ENCODE assay signal across 15 cellular contexts in genomic region chr11:67691149-67691548, GRCh38. TPM values are rescaled to one million over a fixed set of nuclear protein-coding genes. Genes with fewer than 3 reads are reported as not detected.
DNase-seq lines count a peak whose midpoint lies in the region; ATAC-seq, FAIRE-seq and TF ChIP-seq lines count a peak whose summit lies in the region.
"Had no signal": no experiment of that assay in that cellular context is flagged by ENCODE, and none has a peak within 500 bp of the region (broad histone marks: within the 10 kb centered on the region; RNA-seq: fewer than 3 reads in every experiment).

No MANE protein-coding gene starts in this region.

- no peaks in the 10 kb centered on the region for H3F3A ChIP-seq in SU-DHL-6 (ENCODE audit: insufficient read depth)

- no peak overlapping the region for H3K4me3 Mint-ChIP-seq in T-cell
- H3K4me3 Mint-ChIP-seq in naive thymus-derived CD8-positive, alpha-beta T cell = no peak overlapping the region

- H3K36me3 ChIP-seq in BLaER1 (no peaks in the 10 kb centered on the region), SU-DHL-6 (ENCODE audit: low read length) (no peaks in the 10 kb centered on the region)

- POLR2A ChIA-PET in T-cell (lab: Charles Lee) = interaction anchor here in 1 of 2 donors (0.6 kb wide), 1 partner anchor 238 kb away, joined by 3 read pairs; the partner anchor contains the start of gene GPR152
- POLR2A ChIA-PET in naive thymus-derived CD8-positive, alpha-beta T cell (lab: Charles Lee) = no interaction called here

- no peaks in the 10 kb centered on the region for H3K9me3 Mint-ChIP-seq in T-cell
- no peaks in the 10 kb centered on the region for H3K9me3 Mint-ChIP-seq in naive thymus-derived CD8-positive, alpha-beta T cell

- H3K27me3 ChIP-seq in BLaER1 (no peaks in the 10 kb centered on the region), SU-DHL-6 (ENCODE audit: low read length) (no peaks in the 10 kb centered on the region), foreskin keratinocyte (peaks cover 17% of the 10 kb centered on the region)
- H3K27me3 ChIP-seq: testis had no signal

- H3K79me2 ChIP-seq in SU-DHL-6 (ENCODE audit: insufficient read depth, low read length) = no peaks in the 10 kb centered on the region

- peaks cover 9 to 21% of the 10 kb centered on the region in 2 donors for H3K27me3 Mint-ChIP-seq in T-cell
- peaks cover 0 to 11% (median 6%) of the 10 kb centered on the region in 5 donors for H3K27me3 Mint-ChIP-seq in naive thymus-derived CD8-positive, alpha-beta T cell

- H3K27ac Mint-ChIP-seq in T-cell = no peak overlapping the region
- H3K27ac Mint-ChIP-seq in naive thymus-derived CD8-positive, alpha-beta T cell = no peak overlapping the region

- TF ChIP-seq POLR2A in GM12891 (IDR thresholded peaks at IDR 0.05; ENCODE audit: low read depth, low read length) = no peak

- H3K4me2 ChIP-seq in BLaER1 (peak overlapping the region; percentile 35), SU-DHL-6 (ENCODE audit: low read depth, low read length, poor library complexity, severe bottlenecking) (no peak overlapping the region)

- H3K4me1 Mint-ChIP-seq in T-cell = no peaks in the 10 kb centered on the region
- H3K4me1 Mint-ChIP-seq in naive thymus-derived CD8-positive, alpha-beta T cell = peaks cover 0 to 2% (median 0%) of the 10 kb centered on the region in 4 donors

- H3K36me3 Mint-ChIP-seq in T-cell = no peaks in the 10 kb centered on the region
- H3K36me3 Mint-ChIP-seq in naive thymus-derived CD8-positive, alpha-beta T cell = no peaks in the 10 kb centered on the region

- FAIRE-seq in GM12891 (lab: Jason Lieb, UNC) = peak; percentile 28

- no peak overlapping the region for H3K4me3 ChIP-seq in BLaER1
- H3K4me3 ChIP-seq in SU-DHL-6 (ENCODE audit: insufficient read depth, low read length, poor library complexity, severe bottlenecking) = no peak overlapping the region
- H3K4me3 ChIP-seq: testis had no signal

- no peaks in the 10 kb centered on the region for H3K9me2 ChIP-seq in SU-DHL-6 (replicated peaks; ENCODE audit: insufficient read depth, low read length)

- H3K9ac ChIP-seq in BLaER1 = no peak overlapping the region
- H3K9ac ChIP-seq in SU-DHL-6 (ENCODE audit: low read length) = no peak overlapping the region

- DNase-seq in GM12891 (ENCODE audit: insufficient read length, low spot score) (no peak), foreskin keratinocyte (no peak), T-cell (no peak)
- no peak for DNase-seq in naive thymus-derived CD8-positive, alpha-beta T cell
- no peak for DNase-seq in stimulated activated CD4-positive, alpha-beta T cell treated with anti-CD3 and anti-CD28 coated beads, Interleukin-4, amount 100 ng/mL, for 4 hours
- DNase-seq: activated CD8-positive, alpha-beta memory T cell treated with anti-CD3 and anti-CD28 coated beads for 24 hours; amniotic stem cell; NCI-H187 treated with DMSO at 0.1 percent for 48 hours; occipital lobe; testis had no signal

- no peaks in the 10 kb centered on the region for H4K20me1 ChIP-seq in BLaER1
- H4K20me1 ChIP-seq in SU-DHL-6 (ENCODE audit: low read depth, low read length) = no peaks in the 10 kb centered on the region

- no peak overlapping the region for H2AFZ ChIP-seq in SU-DHL-6 (ENCODE audit: low read depth, low read length, severe bottlenecking)

- TF ChIP-seq CTCF in SU-DHL-6 (IDR thresholded peaks at IDR 0.05; ENCODE audit: insufficient read depth, low read length, poor library complexity, severe bottlenecking) (peak; percentile 52), foreskin keratinocyte (conservative IDR thresholded peaks at IDR 0.05) (peak; percentile 42)

- H3K27ac ChIP-seq in BLaER1 = no peak overlapping the region
- no peak overlapping the region for H3K27ac ChIP-seq in SU-DHL-6 (ENCODE audit: low read depth, low read length)
- no peak overlapping the region for H3K27ac ChIP-seq in foreskin keratinocyte
- H3K27ac ChIP-seq: HL-60, testis had no signal

- H3K9me3 ChIP-seq in BLaER1 = no peaks in the 10 kb centered on the region
- no peaks in the 10 kb centered on the region for H3K9me3 ChIP-seq in SU-DHL-6 (ENCODE audit: insufficient read depth, low read length)
- H3K9me3 ChIP-seq: testis had no signal

- ATAC-seq in foreskin keratinocyte = no peak
- no peak for ATAC-seq in GM18870 (IDR thresholded peaks at IDR 0.05; ENCODE audit: unreplicated experiment)
- ATAC-seq in T-cell (replicated peaks in 1 of 4) = no peak
- ATAC-seq in naive thymus-derived CD8-positive, alpha-beta T cell = no peak

- H3K4me1 ChIP-seq in BLaER1 = peaks cover 17% of the 10 kb centered on the region
- H3K4me1 ChIP-seq in foreskin keratinocyte = peaks cover 5% of the 10 kb centered on the region
- H3K4me1 ChIP-seq: testis had no signal

- CTCF ChIA-PET in T-cell (lab: Charles Lee) = interaction anchor here in 1 of 2 donors (0.8 kb wide), 1 partner anchor 39 kb away, joined by 6 read pairs; no protein-coding TSS in a partner anchor

TF ChIP-seq in GM12891, 5 proteins besides CTCF, POLR2A, EP300 and RAD21:
- TF ChIP-seq POLR2AphosphoS5 (IDR thresholded peaks at IDR 0.05; ENCODE audit: low read depth, low read length) (no peak), TAF1 (IDR thresholded peaks at IDR 0.05; ENCODE audit: low read depth, low read length) (no peak), PAX5 (IDR thresholded peaks at IDR 0.05; ENCODE audit: insufficient read depth, low read length, severe bottlenecking) (no peak), SPI1 (IDR thresholded peaks at IDR 0.05; ENCODE audit: low read depth, low read length) (no peak)

RNA-seq across cellular contexts. Expression of gene ALDH3B2, which starts 16.7 kb away (rescaled TPM):
- not detected for polyA plus RNA-seq in GM12891 (2012; ENCODE audit: low read depth, missing spikeins)
- 0.14 and 0.17 TPM in 2 replicates for total RNA-seq in foreskin keratinocyte
- 0.13 and 0.18 TPM in 2 replicates for polyA plus RNA-seq in foreskin keratinocyte
- total RNA-seq in T-cell = not detected
- total RNA-seq in naive thymus-derived CD8-positive, alpha-beta T cell = not detected
- polyA plus RNA-seq in naive thymus-derived CD8-positive, alpha-beta T cell = not detected
- total RNA-seq: occipital lobe had no signal

RNA-seq across cellular contexts. Expression of gene ACY3, which starts 40.6 kb away (rescaled TPM):
- 0.53 TPM for polyA plus RNA-seq in GM12891 (2012; ENCODE audit: low read depth, missing spikeins)
- total RNA-seq in foreskin keratinocyte = not detected in 2 replicates
- polyA plus RNA-seq in foreskin keratinocyte = not detected in 2 replicates
- 1 to 10 TPM in 1 of 5 donors, under 1 TPM in 2, not detected in 2; 0.54 to 1.0 (median 0.68) TPM for total RNA-seq in T-cell
- not detected for total RNA-seq in naive thymus-derived CD8-positive, alpha-beta T cell
- polyA plus RNA-seq in naive thymus-derived CD8-positive, alpha-beta T cell = under 1 TPM in 2 of 3 donors, not detected in 1; 0.29 to 0.64 TPM

RNA-seq across cellular contexts. Expression of gene TBX10, which starts 51.6 kb away (rescaled TPM):
- not detected for polyA plus RNA-seq in GM12891 (2012; ENCODE audit: low read depth, missing spikeins)
- total RNA-seq in foreskin keratinocyte (not detected in 2 replicates), T-cell (not detected)
- polyA plus RNA-seq in foreskin keratinocyte = not detected in 2 replicates
- not detected for total RNA-seq in naive thymus-derived CD8-positive, alpha-beta T cell
- polyA plus RNA-seq in naive thymus-derived CD8-positive, alpha-beta T cell = not detected
- total RNA-seq: occipital lobe had no signal
- polyA plus RNA-seq: esophagus had no signal
